ENCODE assay signal across 20 cellular contexts in the genomic region with DNA sequence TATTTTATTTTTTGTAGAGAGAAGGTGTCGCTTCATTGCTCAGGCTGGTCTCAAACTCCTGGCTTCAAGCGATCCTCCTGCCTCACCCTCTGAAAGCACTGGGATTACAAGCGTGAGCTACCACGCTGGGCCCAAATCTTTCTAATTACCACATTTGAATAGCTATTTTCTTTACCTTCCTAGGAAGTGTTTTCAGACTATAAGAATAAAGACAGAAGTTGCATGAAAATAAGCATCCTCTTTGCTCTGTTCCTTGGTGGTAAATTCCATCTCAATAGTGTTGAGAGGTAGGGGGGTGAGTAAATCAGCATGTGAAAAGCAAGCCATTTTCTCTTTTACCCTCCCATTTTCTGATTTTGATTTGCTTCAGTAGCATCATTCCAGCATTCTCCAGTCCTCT.
"Had no signal": no experiment of that assay in that cellular context is flagged by ENCODE, and none has a peak within 500 bp of the region (broad histone marks: within the 10 kb centered on the region; RNA-seq: fewer than 3 reads in every experiment).

No MANE protein-coding gene starts in this region.

- H3K9me3 ChIP-seq: esophagus squamous epithelium, gastroesophageal sphincter, right lobe of liver, stomach, suprapubic skin, tibial nerve had no signal

- H3K27ac ChIP-seq: esophagus squamous epithelium, gastroesophageal sphincter, parathyroid adenoma, right lobe of liver, skin epidermis, stomach, suprapubic skin, tibial nerve had no signal

- ATAC-seq: gastroesophageal sphincter; left cardiac atrium; right lobe of liver; stimulated activated effector memory CD8-positive, alpha-beta T cell treated with anti-CD3 and anti-CD28 coated beads, Interleukin-12 subunit alpha, Interleukin-12 subunit beta, amount 100 ng/mL, for 72 hours had no signal

- H3K4me3 ChIP-seq: esophagus squamous epithelium, gastroesophageal sphincter, right lobe of liver, skin epidermis, stomach, suprapubic skin, tibial nerve had no signal

- H3K9ac ChIP-seq: parathyroid adenoma had no signal

- H3K27me3 ChIP-seq: esophagus squamous epithelium, gastroesophageal sphincter, right lobe of liver, stomach, suprapubic skin, tibial nerve had no signal

- DNase-seq: activated gamma-delta T cell treated with Interleukin-2 at 50 U/mL for 16 hours; activated T-cell treated with anti-CD3 and anti-CD28 coated beads, Interleukin-2, amount 50 U/mL, for 1 hour; aorta; dermis blood vessel endothelial cell; effector memory CD4-positive, alpha-beta T cell; esophagus squamous epithelium; head of caudate nucleus; hypothalamus; left cardiac atrium; nucleus accumbens; right lobe of liver; stimulated activated CD4-positive, alpha-beta T cell treated with anti-CD3 and anti-CD28 coated beads, Interleukin-2, amount 100 ng/mL, for 24 hours; stomach; T-helper 9 cell had no signal

- H3K36me3 ChIP-seq: esophagus squamous epithelium, gastroesophageal sphincter, right lobe of liver, stomach, suprapubic skin, tibial nerve had no signal

- H3K4me1 ChIP-seq: parathyroid adenoma, tibial nerve had no signal
